16 cellular contexts compared by ENCODE assay signal in genomic region chr10:88047589-88047988, GRCh38.
DNase-seq lines count a peak whose midpoint lies in the region; TF ChIP-seq lines count a peak whose summit lies in the region.
"Had no signal": no experiment of that assay in that cellular context is flagged by ENCODE, and none has a peak within 500 bp of the region (broad histone marks: within the 10 kb centered on the region; RNA-seq: fewer than 3 reads in every experiment).

No MANE protein-coding gene starts in this region.

- no peaks in the 10 kb centered on the region for H3K4me1 Mint-ChIP-seq in glutamatergic neuron (ENCODE audit: low read depth, unreplicated experiment)

- H3K36me3 Mint-ChIP-seq in glutamatergic neuron (ENCODE audit: unreplicated experiment), result no peaks in the 10 kb centered on the region
- H3K36me3 Mint-ChIP-seq: CD4-positive, CD25-positive, alpha-beta regulatory T cell; CD8-positive, alpha-beta memory T cell had no signal

- no peak overlapping the region for H3K4me3 ChIP-seq in ascending aorta
- no peak overlapping the region for H3K4me3 ChIP-seq in coronary artery
- no peak overlapping the region for H3K4me3 ChIP-seq in brain microvascular endothelial cell (ENCODE audit: low read depth, low read length)
- no peak overlapping the region for H3K4me3 ChIP-seq in H7 (ENCODE audit: insufficient read depth, low read depth, low read length)
- H3K4me3 ChIP-seq: HAP-1 had no signal

- DNase-seq in ascending aorta (ENCODE audit: low spot score in 2 of 2) (no peak), coronary artery (ENCODE audit: low spot score) (no peak), brain microvascular endothelial cell (no peak), glutamatergic neuron (no peak), H7 (no peak), cardiac septum (ENCODE audit: low spot score) (no peak)
- DNase-seq: ACHN; BE2C; C1 segment of cervical spinal cord; CD4-positive, CD25-positive, alpha-beta regulatory T cell; CD8-positive, alpha-beta memory T cell; COR-L47; DMS 273 treated with DMSO at 0.1 percent for 48 hours; DMS53 had no signal

- H3K27me3 ChIP-seq in ascending aorta (no peaks in the 10 kb centered on the region), brain microvascular endothelial cell (replicated peaks) (no peaks in the 10 kb centered on the region), H7 (ENCODE audit: control insufficient read depth, insufficient read depth, low read length) (no peaks in the 10 kb centered on the region)
- H3K27me3 ChIP-seq: BE2C had no signal

- H3K36me3 ChIP-seq in KOPT-K1 (ENCODE audit: insufficient read depth, low read length), result no peaks in the 10 kb centered on the region
- H3K36me3 ChIP-seq in ascending aorta, result no peaks in the 10 kb centered on the region
- no peaks in the 10 kb centered on the region for H3K36me3 ChIP-seq in brain microvascular endothelial cell (replicated peaks)
- H3K36me3 ChIP-seq in H7 (replicated peaks; ENCODE audit: control insufficient read depth, insufficient read depth, low read length), result no peaks in the 10 kb centered on the region
- H3K36me3 ChIP-seq: BE2C, HAP-1 had no signal

- no peaks in the 10 kb centered on the region for H3K9me3 Mint-ChIP-seq in glutamatergic neuron (ENCODE audit: unreplicated experiment)
- H3K9me3 Mint-ChIP-seq: CD8-positive, alpha-beta memory T cell had no signal

- H3K27ac Mint-ChIP-seq in glutamatergic neuron (ENCODE audit: unreplicated experiment), result no peak overlapping the region
- H3K27ac Mint-ChIP-seq: CD8-positive, alpha-beta memory T cell had no signal

- no peaks in the 10 kb centered on the region for H3K9me3 ChIP-seq in KOPT-K1 (ENCODE audit: insufficient read depth, low read length, poor library complexity, severe bottlenecking)
- H3K9me3 ChIP-seq in ascending aorta, result no peaks in the 10 kb centered on the region
- H3K9me3 ChIP-seq: BE2C, HAP-1 had no signal

- in situ Hi-C loops in brain microvascular endothelial cell (cut with HindIII; ENCODE audit: low pct_ligation_motif_present, low sequenced_read_pairs), result no loop called here

- H3K27ac ChIP-seq in KOPT-K1 (ENCODE audit: low read depth, low read length, poor library complexity, severe bottlenecking) (peak overlapping the region; percentile 97), ascending aorta (peak overlapping the region; percentile 90), coronary artery (peak overlapping the region; percentile 21 to 84), brain microvascular endothelial cell (no peak overlapping the region)

- H3K4me3 Mint-ChIP-seq in glutamatergic neuron (ENCODE audit: unreplicated experiment), result no peak overlapping the region
- H3K4me3 Mint-ChIP-seq: CD4-positive, CD25-positive, alpha-beta regulatory T cell; CD8-positive, alpha-beta memory T cell had no signal

- H3K27me3 Mint-ChIP-seq in glutamatergic neuron (ENCODE audit: unreplicated experiment), result no peaks in the 10 kb centered on the region

- intact Hi-C loops in ascending aorta (cut with DNase I) (no loop called here), cardiac septum (cut with DNase I) (loop anchor here (10.0 kb wide), 1 partner anchor 207 kb away; no protein-coding TSS in a partner anchor)

- peaks cover 0 to 49% of the 10 kb centered on the region in 2 donors for H3K4me1 ChIP-seq in ascending aorta
- H3K4me1 ChIP-seq: BE2C, HAP-1 had no signal

- TF ChIP-seq CTCF in ascending aorta (IDR thresholded peaks at IDR 0.05) (no peak), coronary artery (IDR thresholded peaks at IDR 0.05) (no peak), brain microvascular endothelial cell (IDR thresholded peaks at IDR 0.05; ENCODE audit: low read depth, low read length, missing control alignments) (no peak), glutamatergic neuron (IDR thresholded peaks at IDR 0.05; ENCODE audit: partially characterized antibody, unreplicated experiment) (no peak)
